In the genomic region with DNA sequence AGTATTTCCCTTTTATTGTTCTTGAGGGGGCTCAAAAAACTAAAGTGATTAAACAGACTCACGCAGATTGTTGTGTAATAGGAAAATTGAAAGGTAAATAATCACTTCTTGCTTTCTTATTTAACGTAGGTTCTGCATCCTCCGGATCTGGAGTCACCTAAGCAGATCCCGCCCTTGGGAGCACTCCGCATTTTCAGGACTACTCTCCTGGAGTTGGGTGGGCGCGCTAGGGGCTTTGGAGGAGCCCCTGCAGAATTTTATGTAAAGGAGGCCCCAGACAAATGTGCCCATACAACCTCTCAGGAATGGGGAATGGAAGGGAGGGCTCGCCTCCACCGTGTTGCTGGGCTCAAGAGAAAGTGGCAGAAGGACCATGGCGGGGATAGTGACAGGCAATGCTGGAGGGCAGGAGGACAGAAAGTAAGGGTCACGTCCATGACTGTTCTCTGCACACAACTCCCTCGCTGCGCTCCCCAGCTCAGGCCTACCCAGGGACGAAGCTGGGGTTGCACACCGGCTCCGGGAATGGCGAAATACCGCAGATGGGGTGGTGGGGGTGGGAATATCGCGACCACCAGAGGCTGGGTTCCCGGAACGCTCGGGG, we compare ENCODE assay signal across 8 cellular contexts. TPM values are rescaled to one million over a fixed set of nuclear protein-coding genes. Genes with fewer than 3 reads are reported as not detected.
DNase-seq lines count a peak whose midpoint lies in the region; ATAC-seq, FAIRE-seq and TF ChIP-seq lines count a peak whose summit lies in the region.

No MANE protein-coding gene starts in this region.

- in situ Hi-C loops in brain microvascular endothelial cell (cut with HindIII; ENCODE audit: low pct_ligation_motif_present, low sequenced_read_pairs), result no loop called here

- no peak for TF ChIP-seq CTCF in H9 (conservative IDR thresholded peaks at IDR 0.05)
- TF ChIP-seq CTCF in brain microvascular endothelial cell (IDR thresholded peaks at IDR 0.05; ENCODE audit: low read depth, low read length, missing control alignments), result no peak

- H2BK120ac ChIP-seq in H9 (ENCODE audit: low read depth, low read length, poor library complexity, severe bottlenecking), result no peak overlapping the region

- peak overlapping the region; percentile 72 to 89 for H3K4me3 Mint-ChIP-seq in H9

- no peak overlapping the region for H3K9ac ChIP-seq in H9 (ENCODE audit: extremely low read depth, insufficient read length, low read length)

- H3K79me1 ChIP-seq in H9 (ENCODE audit: insufficient read depth, low read depth, low read length, poor library complexity, severe bottlenecking), result no peaks in the 10 kb centered on the region

- H4K91ac ChIP-seq in H9 (ENCODE audit: insufficient read length, low read depth, low read length), result no peak overlapping the region

- peaks cover 0 to 5% of the 10 kb centered on the region in 2 experiments; a peak in 1 of 5 replicates for H3K9me3 Mint-ChIP-seq in H9

- peaks cover 33 to 48% of the 10 kb centered on the region in 2 experiments for H3K4me1 Mint-ChIP-seq in H9

- H3K4me3 ChIP-seq in brain microvascular endothelial cell (ENCODE audit: low read depth, low read length) (peak overlapping the region; percentile 57), iPS-18c (ENCODE audit: insufficient read depth, low read depth, low read length) (peak overlapping the region; percentile 57), skeletal muscle cell (ENCODE audit: low read depth, low read length) (peak overlapping the region; percentile 44)

- H3K4ac ChIP-seq in H9 (ENCODE audit: low read depth, low read length), result no peak overlapping the region

- H3K18ac ChIP-seq in H9 (ENCODE audit: insufficient read length, low read depth, low read length), result no peak overlapping the region

- no peak overlapping the region for H2BK12ac ChIP-seq in H9 (ENCODE audit: insufficient read length, low read depth, low read length)

- H3K79me2 ChIP-seq in H9 (ENCODE audit: insufficient read depth, low read length), result no peaks in the 10 kb centered on the region

- H3K27me3 ChIP-seq in H9 (ENCODE audit: insufficient read depth, low read length) (peaks cover 44% of the 10 kb centered on the region; the same call in 1 of the 2 replicates), brain microvascular endothelial cell (replicated peaks) (no peaks in the 10 kb centered on the region)

- peak overlapping the region in 1 of 3 experiments; percentile 76; a peak in 1 of 7 replicates for H3K27ac Mint-ChIP-seq in H9

- no peak overlapping the region for H2BK15ac ChIP-seq in H9 (ENCODE audit: low read depth, low read length)

- no peaks in the 10 kb centered on the region for H3K36me3 ChIP-seq in brain microvascular endothelial cell (replicated peaks)

- no peak overlapping the region for H3K56ac ChIP-seq in H9 (ENCODE audit: insufficient read length, low read depth, low read length)

- H4K8ac ChIP-seq in H9 (replicated peaks; ENCODE audit: insufficient read length, low read depth, low read length), result no peak overlapping the region

- H2AFZ ChIP-seq in H9 (ENCODE audit: low read length), result no peak overlapping the region

- no peaks in the 10 kb centered on the region; the same call in 1 of the 2 replicates for H3K4me1 ChIP-seq in H9 (ENCODE audit: insufficient read depth, low read length)

- no peak overlapping the region for H3T11ph ChIP-seq in H9 (ENCODE audit: low read length)

- peak overlapping the region; percentile 60 for H3K4me2 ChIP-seq in H9 (ENCODE audit: insufficient read depth, insufficient read length, low read length)

- H3K14ac ChIP-seq in H9 (ENCODE audit: insufficient read depth, low read length), result no peak overlapping the region

- H3K23me2 ChIP-seq in H9 (ENCODE audit: insufficient read length, low read depth, low read length, poor library complexity, severe bottlenecking), result peaks cover 8% of the 10 kb centered on the region

- DNase-seq in H9, result no peak
- DNase-seq in brain microvascular endothelial cell, result no peak
- DNase-seq in skeletal muscle cell (ENCODE audit: low read depth), result no peak
- no peak for DNase-seq in GM12892 (ENCODE audit: insufficient read length)
- no peak for DNase-seq in H54 (ENCODE audit: insufficient read length, low spot score)

- H3K27me3 Mint-ChIP-seq in H9 (ENCODE audit: low read depth), result peaks cover 78% of the 10 kb centered on the region

- H4K20me1 ChIP-seq in H9 (ENCODE audit: control insufficient read depth, insufficient read depth, insufficient read length), result no peaks in the 10 kb centered on the region

- H2BK5ac ChIP-seq in H9 (ENCODE audit: insufficient read length, low read length), result no peak overlapping the region

- peaks cover 0 to 2% (median 0%) of the 10 kb centered on the region in 3 experiments; a peak in 2 of 7 replicates for H3K36me3 Mint-ChIP-seq in H9 (ENCODE audit: insufficient read depth in 1 of 3, low read depth in 3 of 3)

- WGBS in H9 (ENCODE audit: extremely low coverage, insufficient read length, low lambda C conversion rate), result no CpG with 5 or more reads among the region's 23 CpGs

- H3K27ac ChIP-seq in H9 (ENCODE audit: insufficient read length, low read depth, low read length) (no peak overlapping the region), brain microvascular endothelial cell (no peak overlapping the region)

- H3K9me3 ChIP-seq in H9 (ENCODE audit: control insufficient read depth, low read depth, low read length), result no peaks in the 10 kb centered on the region
- no peaks in the 10 kb centered on the region for H3K9me3 ChIP-seq in iPS-18c (ENCODE audit: control insufficient read depth, insufficient read depth, low read length)

- H2AK5ac ChIP-seq in H9 (ENCODE audit: insufficient read length, low read length), result no peak overlapping the region

- no peak overlapping the region for H4K5ac ChIP-seq in H9 (ENCODE audit: insufficient read length, low read depth, low read length)

- H3K23ac ChIP-seq in H9 (ENCODE audit: insufficient read length, low read depth, low read length), result no peak overlapping the region

- TF ChIP-seq POLR2A in GM12892 (IDR thresholded peaks at IDR 0.05; ENCODE audit: low read depth, low read length), result no peak
- TF ChIP-seq POLR2A in H54 (IDR thresholded peaks at IDR 0.05; ENCODE audit: low read depth, low read length), result no peak

- ATAC-seq in HG02938 (IDR thresholded peaks at IDR 0.05; ENCODE audit: unreplicated experiment) (no peak), GM19397 (IDR thresholded peaks at IDR 0.05; ENCODE audit: unreplicated experiment) (no peak)

- H2BK20ac ChIP-seq in H9 (ENCODE audit: low read depth, low read length, poor library complexity, severe bottlenecking), result no peak overlapping the region

- FAIRE-seq in GM12892 (lab: Jason Lieb, UNC) (no peak), H54 (lab: Jason Lieb, UNC) (no peak)

RNA-seq across cellular contexts. Expression of gene MT2A, which starts 8.3 kb away (rescaled TPM):
- 63.1 and 72.5 TPM in 2 replicates for total RNA-seq in H9 (2021)
- polyA plus RNA-seq in GM12892 (2012; ENCODE audit: missing spikeins), result 24.2 TPM

RNA-seq across cellular contexts. Expression of gene MT1E, which starts 8.9 kb away (rescaled TPM):
- total RNA-seq in H9 (2021), result 25.9 and 34.4 TPM in 2 replicates
- polyA plus RNA-seq in GM12892 (2012; ENCODE audit: missing spikeins), result 0.72 TPM

RNA-seq across cellular contexts. Expression of gene MT1M, which starts 15.7 kb away (rescaled TPM):
- total RNA-seq in H9 (2021), result 1.4 and 2.5 TPM in 2 replicates
- not detected for polyA plus RNA-seq in GM12892 (2012; ENCODE audit: missing spikeins)

RNA-seq across cellular contexts. Expression of gene MT1A, which starts 21.8 kb away (rescaled TPM):
- 0.68 TPM in 1 of 2 replicates, not detected in the other for total RNA-seq in H9 (2021)
- not detected for polyA plus RNA-seq in GM12892 (2012; ENCODE audit: missing spikeins)

RNA-seq across cellular contexts. Expression of gene MT3, which starts 27.4 kb away (rescaled TPM):
- total RNA-seq in H9 (2021), result 0.61 TPM in 1 of 2 replicates, not detected in the other
- not detected for polyA plus RNA-seq in GM12892 (2012; ENCODE audit: missing spikeins)
